ENCODE assay signal across 8 cellular contexts in the genomic region with DNA sequence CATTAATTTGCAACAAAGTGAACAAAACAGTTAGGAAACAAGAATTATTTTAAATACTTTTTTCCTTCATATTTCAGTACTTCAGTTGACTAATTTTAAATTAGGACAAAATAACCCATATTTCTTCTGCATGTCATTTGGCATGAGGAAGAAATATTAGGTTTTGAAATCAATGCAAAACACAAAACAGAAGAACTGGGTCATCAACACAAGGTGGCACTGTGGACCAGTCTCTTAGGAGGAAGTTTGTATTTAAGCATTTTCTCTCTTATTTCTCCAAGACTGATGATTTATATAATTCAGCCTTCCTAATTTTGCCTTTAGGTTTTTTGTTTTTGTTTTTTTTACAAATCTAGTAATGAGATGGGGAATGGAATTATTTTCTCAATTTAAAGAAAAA.
DNase-seq lines count a peak whose midpoint lies in the region; ATAC-seq and TF ChIP-seq lines count a peak whose summit lies in the region.

No MANE protein-coding gene starts in this region.

- H3K36me3 Mint-ChIP-seq in brain, result no peaks in the 10 kb centered on the region
- H3K36me3 Mint-ChIP-seq in CD4-positive, alpha-beta memory T cell, result no peaks in the 10 kb centered on the region

- intact Hi-C loops in CD4-positive, alpha-beta memory T cell (cut with micrococcal nuclease), result no loop called here

- peaks cover 18% of the 10 kb centered on the region for H3K4me1 Mint-ChIP-seq in brain
- no peaks in the 10 kb centered on the region for H3K4me1 Mint-ChIP-seq in CD4-positive, alpha-beta memory T cell

- no peaks in the 10 kb centered on the region for H3K9me3 ChIP-seq in CD4-positive, alpha-beta memory T cell (ENCODE audit: control insufficient read depth in 1 of 2, low read length in 2 of 2)

- H3K23ac ChIP-seq in mesendoderm (ENCODE audit: low read length), result no peak overlapping the region

- no peak overlapping the region for H2AK5ac ChIP-seq in mesendoderm (ENCODE audit: low read length)

- H3K9me3 Mint-ChIP-seq in brain, result peaks cover 0 to 10% (median 3%) of the 10 kb centered on the region in 5 experiments
- H3K9me3 Mint-ChIP-seq in CD4-positive, alpha-beta memory T cell, result peaks cover 0 to 3% (median 0%) of the 10 kb centered on the region in 8 donors

- no peak overlapping the region for H3K4me3 ChIP-seq in mesendoderm (ENCODE audit: low read length)
- no peak overlapping the region for H3K4me3 ChIP-seq in CD4-positive, alpha-beta memory T cell (ENCODE audit: low read length in 2 of 2)

- peaks cover 4% of the 10 kb centered on the region for H3K27me3 Mint-ChIP-seq in brain
- H3K27me3 Mint-ChIP-seq in CD4-positive, alpha-beta memory T cell, result no peaks in the 10 kb centered on the region

- no peak overlapping the region for H2BK15ac ChIP-seq in mesendoderm (replicated peaks; ENCODE audit: low read depth)

- peak; percentile 60 for ATAC-seq in GM19463 (IDR thresholded peaks at IDR 0.05; ENCODE audit: unreplicated experiment)
- no peak for ATAC-seq in HG03025 (IDR thresholded peaks at IDR 0.05; ENCODE audit: low FRiP score, unreplicated experiment)
- no peak for ATAC-seq in GM21619 (IDR thresholded peaks at IDR 0.05; ENCODE audit: unreplicated experiment)

- H4K8ac ChIP-seq in mesendoderm (ENCODE audit: low read depth, low read length), result no peak overlapping the region

- no peak overlapping the region for H2BK5ac ChIP-seq in mesendoderm (ENCODE audit: low read length)

- no peaks in the 10 kb centered on the region for H3K36me3 ChIP-seq in mesendoderm (ENCODE audit: control insufficient read depth, insufficient read depth, low read length)
- no peaks in the 10 kb centered on the region for H3K36me3 ChIP-seq in CD4-positive, alpha-beta memory T cell (ENCODE audit: insufficient read depth, low read length)

- no peak overlapping the region for H4K5ac ChIP-seq in mesendoderm (ENCODE audit: low read length)

- H3K79me1 ChIP-seq in mesendoderm (ENCODE audit: low read length), result no peaks in the 10 kb centered on the region

- H3K4me1 ChIP-seq in mesendoderm (ENCODE audit: control insufficient read depth, low read depth, low read length), result peaks cover 2% of the 10 kb centered on the region
- H3K4me1 ChIP-seq in CD4-positive, alpha-beta memory T cell (ENCODE audit: insufficient read depth, low read length), result no peaks in the 10 kb centered on the region

- CTCF ChIA-PET in CD4-positive, alpha-beta memory T cell (lab: Charles Lee; ENCODE audit: partially characterized antibody), result no interaction called here

- no peak overlapping the region for H3K56ac ChIP-seq in mesendoderm (ENCODE audit: low read length)

- H3K9ac ChIP-seq in mesendoderm (ENCODE audit: low read length), result no peak overlapping the region

- DNase-seq in COLO668 (lab: John Stamatoyannopoulos, UW; ENCODE audit: unreplicated experiment) (peak; percentile 15), NCI-H1694 (lab: John Stamatoyannopoulos, UW) (peak; percentile 12), mesendoderm (peak; percentile 44)
- DNase-seq in CD4-positive, alpha-beta memory T cell, result no peak

- H3K27me3 ChIP-seq in mesendoderm (ENCODE audit: insufficient read depth, low read length, poor library complexity), result no peaks in the 10 kb centered on the region
- no peaks in the 10 kb centered on the region for H3K27me3 ChIP-seq in CD4-positive, alpha-beta memory T cell (ENCODE audit: insufficient read depth, low read length)

- H2BK120ac ChIP-seq in mesendoderm (ENCODE audit: low read depth, low read length), result no peak overlapping the region

- no peak overlapping the region for H3K27ac ChIP-seq in mesendoderm (ENCODE audit: low read depth, low read length)
- H3K27ac ChIP-seq in CD4-positive, alpha-beta memory T cell (ENCODE audit: low read depth, low read length), result no peak overlapping the region

- H3K27ac Mint-ChIP-seq in brain, result peak overlapping the region in 1 of 5 experiments; percentile 45
- H3K27ac Mint-ChIP-seq in CD4-positive, alpha-beta memory T cell, result no peak overlapping the region

- H3K4me2 ChIP-seq in mesendoderm (ENCODE audit: low read length), result no peak overlapping the region

- no peaks in the 10 kb centered on the region for H3K79me2 ChIP-seq in mesendoderm (ENCODE audit: control insufficient read depth, insufficient read depth, low read length)

- H3K4ac ChIP-seq in mesendoderm (ENCODE audit: low read depth, low read length), result no peak overlapping the region

- H3K18ac ChIP-seq in mesendoderm (ENCODE audit: low read length), result no peak overlapping the region

- TF ChIP-seq CTCF in brain (conservative IDR thresholded peaks at IDR 0.05), result peak; percentile 86 to 90

- no peak overlapping the region for H3K4me3 Mint-ChIP-seq in brain
- H3K4me3 Mint-ChIP-seq in CD4-positive, alpha-beta memory T cell, result no peak overlapping the region

- POLR2A ChIA-PET in CD4-positive, alpha-beta memory T cell (lab: Charles Lee; ENCODE audit: partially characterized antibody), result no interaction called here

Comparison
In these comparisons a context has a peak if more than half of its experiments do, and no peak if none do; other contexts are left out.
1. DNase-seq: peak in COLO668 (single experiment), NCI-H1694 (single experiment) and mesendoderm (single experiment); none in CD4-positive, alpha-beta memory T cell (0 of 5).